ENCODE assay signal across 8 cellular contexts in the genomic region with DNA sequence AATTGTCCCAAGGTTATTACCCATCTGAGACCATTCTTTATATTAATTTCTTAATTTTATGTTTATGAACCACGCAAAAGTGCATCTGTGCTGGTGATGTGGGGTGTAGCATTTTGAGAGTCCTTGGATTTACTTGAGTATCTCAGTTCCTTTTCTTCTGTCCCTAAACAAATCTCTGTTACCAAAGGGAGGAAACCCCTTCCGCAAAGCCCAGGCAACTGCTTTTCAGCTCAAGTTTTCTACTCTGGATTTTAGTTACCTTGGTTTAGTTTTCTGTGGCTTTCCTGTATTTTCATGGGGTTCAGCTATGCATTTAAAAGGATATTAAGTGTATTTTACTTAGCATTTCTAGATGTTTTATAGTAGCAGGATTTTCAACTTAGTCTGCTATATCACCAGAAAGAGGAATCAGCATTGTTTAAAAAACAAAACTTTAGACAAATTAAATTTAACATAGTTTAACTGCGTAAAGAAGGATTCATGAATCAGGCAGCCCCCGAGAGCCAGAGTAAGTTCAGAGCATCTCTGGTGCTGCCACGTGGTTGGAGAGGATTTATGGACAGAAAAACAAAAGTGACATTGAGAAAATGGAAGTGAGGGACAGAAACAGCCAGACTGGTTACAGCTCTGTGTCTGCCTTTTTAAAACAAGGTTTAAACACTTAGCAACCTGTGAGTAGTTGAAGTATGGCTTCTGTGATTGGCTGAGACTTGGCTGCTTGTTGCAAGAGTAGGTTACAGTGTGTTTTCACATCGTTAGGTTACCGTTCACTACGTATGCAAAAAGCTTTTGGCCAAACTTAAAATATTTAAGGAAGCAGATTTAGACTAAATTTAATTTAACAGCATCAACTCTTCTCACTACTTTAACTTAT. TPM values are rescaled to one million over a fixed set of nuclear protein-coding genes. Genes with fewer than 3 reads are reported as not detected.
A peak's percentile ranks its signal among the peaks of the same experiment; 100 is the strongest.
DNase-seq lines count a peak whose midpoint lies in the region; ATAC-seq and TF ChIP-seq lines count a peak whose summit lies in the region.

No MANE protein-coding gene starts in this region.

- DNase-seq in GM12865 (ENCODE audit: low read depth), result peak; percentile 94
- peak; percentile 61 for DNase-seq in GM20000 (ENCODE audit: low spot score)
- peak; percentile 82 for DNase-seq in SKM-1 treated with dmso at 0.1 percent for 144 hours (lab: John Stamatoyannopoulos, UW; ENCODE audit: unreplicated experiment)
- DNase-seq in hepatic stellate cell (ENCODE audit: low spot score), result peak; percentile 41
- DNase-seq in H4 (ENCODE audit: low spot score), result no peak
- DNase-seq in psoas muscle, result no peak
- DNase-seq in NCI-H2107 (lab: John Stamatoyannopoulos, UW), result no peak

- no peaks in the 10 kb centered on the region for H3K27me3 ChIP-seq in psoas muscle (ENCODE audit: insufficient read depth in 3 of 3, low read length in 2 of 3)

- H3K36me3 ChIP-seq in psoas muscle (ENCODE audit: insufficient read depth in 1 of 2, low read depth in 1 of 2), result no peaks in the 10 kb centered on the region

- H3K9me3 ChIP-seq in psoas muscle, result no peaks in the 10 kb centered on the region

- H3K4me1 ChIP-seq in psoas muscle, result peaks cover 34% of the 10 kb centered on the region

- TF ChIP-seq CTCF in GM12865 (IDR thresholded peaks at IDR 0.05; ENCODE audit: insufficient read depth, low read depth, low read length, missing control alignments) (no peak), GM20000 (IDR thresholded peaks at IDR 0.05; ENCODE audit: extremely low read depth, missing control alignments) (no peak), psoas muscle (IDR thresholded peaks at IDR 0.05) (no peak)

- H3K4me3 ChIP-seq in GM12865 (ENCODE audit: low read depth, low read length) (peak overlapping the region; percentile 44), psoas muscle (no peak overlapping the region)

- WGBS in psoas muscle, 3 donors, result 71 to 81% (median 76%) methylated on average over 8 of the region's 8 CpGs

- no peak overlapping the region for H3K27ac ChIP-seq in psoas muscle

- intact Hi-C loops in psoas muscle (cut with DNase I), result loop anchor here in 1 of 2 donors (10.0 kb wide), 1 partner anchor 50 kb away; no protein-coding TSS in a partner anchor

- ATAC-seq in HG03521 (IDR thresholded peaks at IDR 0.05; ENCODE audit: unreplicated experiment) (peak; percentile 86), psoas muscle (no peak)

RNA-seq across cellular contexts. Expression of a gene that starts 9.6 kb away (rescaled TPM):
- 86.8 and 91.3 TPM in 2 replicates for total RNA-seq in H4 (2014; rRNA removed; shearing (Covaris generic))
- total RNA-seq in psoas muscle, result 10 to 100 TPM; 11.8 to 73.3 (median 27.8) TPM
- polyA plus RNA-seq in psoas muscle, result 10 to 100 TPM; 11.7 to 45.1 (median 23.1) TPM

RNA-seq across cellular contexts. Expression of a gene that starts 20.4 kb away (rescaled TPM):
- 15.2 and 27.0 TPM in 2 replicates for total RNA-seq in H4 (2014; rRNA removed; shearing (Covaris generic))
- total RNA-seq in psoas muscle, result 10 to 100 TPM; 10.6 to 12.6 (median 12.2) TPM
- polyA plus RNA-seq in psoas muscle, result 1 to 10 TPM; 3.3 to 6.8 (median 5.5) TPM

Comparison
In these comparisons a context has a peak if more than half of its experiments do, and no peak if none do; other contexts are left out.
1. DNase-seq: peak in GM12865 (single experiment), GM20000 (single experiment), SKM-1 treated with dmso at 0.1 percent for 144 hours (single experiment) and hepatic stellate cell (single experiment); none in H4 (single experiment), psoas muscle (0 of 2) and NCI-H2107 (single experiment).